8 cellular contexts compared by ENCODE assay signal in genomic region chr17:44385287-44386181, GRCh38. TPM values are rescaled to one million over a fixed set of nuclear protein-coding genes. Genes with fewer than 3 reads are reported as not detected.
DNase-seq lines count a peak whose midpoint lies in the region; ATAC-seq and TF ChIP-seq lines count a peak whose summit lies in the region.

No MANE protein-coding gene starts in this region.

- DNase-seq in SIG-M5 treated with dmso at 0.1 percent for 504 hours (lab: John Stamatoyannopoulos, UW; ENCODE audit: unreplicated experiment) (peak; percentile 82), SIG-M5 (lab: John Stamatoyannopoulos, UW) (no peak), NAMALWA (ENCODE audit: low spot score) (peak; percentile 56), T-helper 17 cell (peak; percentile 69 to 83 (median 75)), amniotic stem cell (lab: John Stamatoyannopoulos, UW) (peak; percentile 36), right cardiac atrium (peak; percentile 87 to 96 (median 95)), retina (peak; percentile 79), uterus (peak; percentile 89)

- TF ChIP-seq CTCF in uterus (IDR thresholded peaks at IDR 0.05): peak in 1 of 4 experiments; percentile 0

- H3K4me3 ChIP-seq in right cardiac atrium (ENCODE audit: low read length): peak overlapping the region; percentile 50
- peak overlapping the region; percentile 35 to 45 for H3K4me3 ChIP-seq in uterus

- TF ChIP-seq POLR2A in uterus (IDR thresholded peaks at IDR 0.05): peak; percentile 28 to 68

- peak overlapping the region; percentile 81 for H3K4me3 Mint-ChIP-seq in T-helper 17 cell

- no peaks in the 10 kb centered on the region for H3K36me3 Mint-ChIP-seq in T-helper 17 cell (ENCODE audit: low read depth)

- no peak overlapping the region for H3K27ac ChIP-seq in right cardiac atrium (ENCODE audit: low read length)
- H3K27ac ChIP-seq in uterus: peak overlapping the region; percentile 23 to 69

- H3K4me1 ChIP-seq in right cardiac atrium (ENCODE audit: control insufficient read depth, insufficient read depth, low read length): peaks cover 4% of the 10 kb centered on the region
- no peaks in the 10 kb centered on the region for H3K4me1 ChIP-seq in uterus

- H3K27me3 ChIP-seq in right cardiac atrium (ENCODE audit: control insufficient read depth, insufficient read depth) (no peaks in the 10 kb centered on the region), uterus (no peaks in the 10 kb centered on the region)

- 5% methylated on average over 68 of the region's 68 CpGs for WGBS in right cardiac atrium

- H3K36me3 ChIP-seq in uterus: no peaks in the 10 kb centered on the region

- no peak overlapping the region for H3K27ac Mint-ChIP-seq in T-helper 17 cell

- peaks cover 34% of the 10 kb centered on the region for H3K27me3 Mint-ChIP-seq in T-helper 17 cell

- peak; percentile 91 for ATAC-seq in T-helper 17 cell
- peak; percentile 89 to 92 for ATAC-seq in right cardiac atrium

- peaks cover 17% of the 10 kb centered on the region for H3K4me1 Mint-ChIP-seq in T-helper 17 cell

- intact Hi-C loops in right cardiac atrium (cut with DNase I) (no loop called here), uterus (cut with DNase I; ENCODE audit: low total_unique reads) (no loop called here)

- H3K9me3 ChIP-seq in T-helper 17 cell (ENCODE audit: control insufficient read depth, low read length, poor library complexity, severe bottlenecking) (no peaks in the 10 kb centered on the region), right cardiac atrium (ENCODE audit: control insufficient read depth, low read length) (no peaks in the 10 kb centered on the region), uterus (no peaks in the 10 kb centered on the region)

RNA-seq across cellular contexts. Expression of gene ITGA2B, which starts 3.9 kb away (rescaled TPM):
- 100 to 1,000 TPM in 1 of 2 donors, 1 to 10 TPM in 1; 8.9 to 297 TPM for total RNA-seq in T-helper 17 cell
- total RNA-seq in right cardiac atrium: 10 to 100 TPM in 1 of 4 donors, 1 to 10 TPM in 3; 3.9 to 14.3 (median 8.6) TPM
- polyA plus RNA-seq in right cardiac atrium: 3.4 TPM
- total RNA-seq in uterus: 1 to 10 TPM in 2 of 4 donors, not detected in 2; 7.4 to 7.7 TPM

RNA-seq across cellular contexts. Expression of gene FAM171A2, which starts 21.9 kb away (rescaled TPM):
- under 1 TPM; 0.07 to 0.31 TPM for total RNA-seq in T-helper 17 cell
- 1 to 10 TPM; 2.4 to 4.0 (median 3.1) TPM for total RNA-seq in right cardiac atrium
- 1.9 TPM for polyA plus RNA-seq in right cardiac atrium
- 10 to 100 TPM in 3 of 4 donors, under 1 TPM in 1; 0.77 to 32.1 (median 14.2) TPM for total RNA-seq in uterus

RNA-seq across cellular contexts. Expression of gene GRN, which starts 40.4 kb away (rescaled TPM):
- total RNA-seq in T-helper 17 cell: 10 to 100 TPM; 31.7 to 47.7 TPM
- total RNA-seq in right cardiac atrium: 100 to 1,000 TPM; 158 to 215 (median 194) TPM
- 100 TPM for polyA plus RNA-seq in right cardiac atrium
- 100 to 1,000 TPM; 101 to 178 (median 120) TPM for total RNA-seq in uterus
